8 cellular contexts compared by ENCODE assay signal in genomic region chr9:110126457-110126856, GRCh38.
DNase-seq lines count a peak whose midpoint lies in the region; ATAC-seq, FAIRE-seq and TF ChIP-seq lines count a peak whose summit lies in the region.

No MANE protein-coding gene starts in this region.

- dilution Hi-C loops in endothelial cell of umbilical vein (cut with MboI; ENCODE audit: extremely low pct_ligation_motif_present, low sequenced_read_pairs): no loop called here

- H3K79me2 ChIP-seq in endothelial cell of umbilical vein (ENCODE audit: control insufficient read depth, insufficient read depth, low read length) (peaks cover 99% of the 10 kb centered on the region), parathyroid adenoma (peaks cover 4% of the 10 kb centered on the region)

- H3K36me3 ChIP-seq in CD8-positive, alpha-beta T cell (ENCODE audit: insufficient read depth, low read length): no peaks in the 10 kb centered on the region
- H3K36me3 ChIP-seq in Peyer's patch (no peaks in the 10 kb centered on the region), endothelial cell of umbilical vein (ENCODE audit: control insufficient read depth in 2 of 2, extremely low read depth in 1 of 2, insufficient read depth in 2 of 2, low read length in 2 of 2) (no peaks in the 10 kb centered on the region), parathyroid adenoma (ENCODE audit: control insufficient read depth, insufficient read depth, low read length) (no peaks in the 10 kb centered on the region)

- no peak for TF ChIP-seq CTCF in CD8-positive, alpha-beta T cell (IDR thresholded peaks at IDR 0.05)
- TF ChIP-seq CTCF in Peyer's patch (IDR thresholded peaks at IDR 0.05) (no peak), endothelial cell of umbilical vein (IDR thresholded peaks at IDR 0.05; ENCODE audit: extremely low read depth in 1 of 2, insufficient read depth in 1 of 2, low read depth in 1 of 2, low read length in 2 of 2) (no peak), parathyroid adenoma (IDR thresholded peaks at IDR 0.05) (no peak)

- H3K36me3 Mint-ChIP-seq in CD8-positive, alpha-beta T cell: no peaks in the 10 kb centered on the region

- H3K4me3 Mint-ChIP-seq in CD8-positive, alpha-beta T cell: peak overlapping the region; percentile 54

- H3K4me2 ChIP-seq in endothelial cell of umbilical vein (ENCODE audit: insufficient read depth, low read length): peak overlapping the region; percentile 48
- peak overlapping the region; percentile 7 for H3K4me2 ChIP-seq in parathyroid adenoma (ENCODE audit: low read length)

- no peaks in the 10 kb centered on the region for H3K27me3 ChIP-seq in CD8-positive, alpha-beta T cell (ENCODE audit: insufficient read depth, low read length)
- H3K27me3 ChIP-seq in Peyer's patch (no peaks in the 10 kb centered on the region), endothelial cell of umbilical vein (ENCODE audit: control insufficient read depth in 2 of 2, insufficient read depth in 2 of 2, low read length in 2 of 2) (no peaks in the 10 kb centered on the region), parathyroid adenoma (ENCODE audit: control insufficient read depth, insufficient read depth, low read length) (no peaks in the 10 kb centered on the region)

- no peak overlapping the region for H3K27ac ChIP-seq in CD8-positive, alpha-beta T cell (ENCODE audit: low read depth, low read length)
- peak overlapping the region; percentile 57 to 83 (median 71) for H3K27ac ChIP-seq in Peyer's patch
- peak overlapping the region; percentile 79 for H3K27ac ChIP-seq in endothelial cell of umbilical vein (ENCODE audit: insufficient read depth, low read depth, low read length)
- H3K27ac ChIP-seq in parathyroid adenoma: peak overlapping the region; percentile 72

- H3K4me1 Mint-ChIP-seq in CD8-positive, alpha-beta T cell (ENCODE audit: low read depth): peaks cover 19% of the 10 kb centered on the region

- H3K4me3 ChIP-seq in CD8-positive, alpha-beta T cell (ENCODE audit: low read depth, low read length): no peak overlapping the region
- H3K4me3 ChIP-seq in Peyer's patch (peak overlapping the region in 2 of 4 donors; percentile 13 to 32), endothelial cell of umbilical vein (replicated peaks in 1 of 3; ENCODE audit: insufficient read depth in 1 of 3, low read depth in 1 of 3, low read length in 3 of 3) (peak overlapping the region in 1 of 3 experiments; percentile 3), parathyroid adenoma (ENCODE audit: low read depth, low read length) (no peak overlapping the region)

- H3K9me1 ChIP-seq in endothelial cell of umbilical vein (replicated peaks; ENCODE audit: control insufficient read depth, extremely low read depth, insufficient read depth, low read length): no peaks in the 10 kb centered on the region

- no peaks in the 10 kb centered on the region for H3K9me3 Mint-ChIP-seq in CD8-positive, alpha-beta T cell

- POLR2A ChIA-PET in CD8-positive, alpha-beta T cell (lab: Charles Lee): no interaction called here
- POLR2A ChIA-PET in endothelial cell of umbilical vein (lab: Charles Lee): no interaction called here
- POLR2A ChIA-PET in HEK293T (lab: Yijun Ruan, JAX): no interaction called here

- CTCF ChIA-PET in CD8-positive, alpha-beta T cell (lab: Charles Lee): interaction anchor here (1.1 kb wide), 1 partner anchor 16 kb away, joined by 3 read pairs; no protein-coding TSS in a partner anchor
- CTCF ChIA-PET in endothelial cell of umbilical vein (lab: Charles Lee) (interaction anchor here (0.8 to 2.7 kb wide), 11 partner anchors 9 to 223 kb away, joined by 3 to 21 read pairs (median 6); no protein-coding TSS in a partner anchor), HEK293T (lab: Yijun Ruan, JAX) (interaction anchor here (0.6 to 2.2 kb wide), 2 partner anchors 17 to 603 kb away, joined by 3 to 6 read pairs; no protein-coding TSS in a partner anchor)

- H2AFZ ChIP-seq in endothelial cell of umbilical vein (ENCODE audit: low read depth, low read length) (no peak overlapping the region), parathyroid adenoma (no peak overlapping the region)

- ATAC-seq in CD8-positive, alpha-beta T cell: no peak
- no peak for ATAC-seq in GM18861 (IDR thresholded peaks at IDR 0.05; ENCODE audit: unreplicated experiment)

- DNase-seq in CD8-positive, alpha-beta T cell: no peak
- DNase-seq in Peyer's patch (no peak), endothelial cell of umbilical vein (ENCODE audit: low read depth, low spot score) (peak; percentile 75), A172 (ENCODE audit: low spot score) (no peak), NCI-H82 treated with DMSO at 0.1 percent for 48 hours (lab: John Stamatoyannopoulos, UW; ENCODE audit: unreplicated experiment) (no peak), HEK293T (ENCODE audit: extremely low spot score) (no peak)

- H3K9ac ChIP-seq in endothelial cell of umbilical vein (replicated peaks; ENCODE audit: extremely low read depth, insufficient read depth, low read length) (peak overlapping the region; percentile 61), parathyroid adenoma (no peak overlapping the region)

- BruUV-seq in endothelial cell of umbilical vein (replicated peaks; lab: Mats Ljungman, UMichigan): no TSS peak

- H4K20me1 ChIP-seq in endothelial cell of umbilical vein (replicated peaks; ENCODE audit: control insufficient read depth, extremely low read depth, insufficient read depth, low read length): peaks cover 3% of the 10 kb centered on the region

- intact Hi-C loops in CD8-positive, alpha-beta T cell (cut with DNase I, micrococcal nuclease): no loop called here
- intact Hi-C loops in endothelial cell of umbilical vein (cut with micrococcal nuclease): loop anchor here (1.0 to 5.0 kb wide), 3 partner anchors 14 to 219 kb away; no protein-coding TSS in a partner anchor

- TF ChIP-seq POLR2A in Peyer's patch (IDR thresholded peaks at IDR 0.05) (no peak), endothelial cell of umbilical vein (IDR thresholded peaks at IDR 0.05; ENCODE audit: low read depth, low read length) (no peak)

- H3K4me1 ChIP-seq in CD8-positive, alpha-beta T cell (ENCODE audit: insufficient read depth, low read length): peaks cover 5% of the 10 kb centered on the region
- peaks cover 0 to 41% (median 2%) of the 10 kb centered on the region in 4 donors for H3K4me1 ChIP-seq in Peyer's patch
- H3K4me1 ChIP-seq in endothelial cell of umbilical vein (ENCODE audit: control insufficient read depth, extremely low read depth, insufficient read depth, low read length): peaks cover 71% of the 10 kb centered on the region
- peaks cover 17% of the 10 kb centered on the region for H3K4me1 ChIP-seq in parathyroid adenoma

- H3K9me3 ChIP-seq in CD8-positive, alpha-beta T cell (ENCODE audit: low read length): no peaks in the 10 kb centered on the region
- H3K9me3 ChIP-seq in Peyer's patch (no peaks in the 10 kb centered on the region), endothelial cell of umbilical vein (replicated peaks; ENCODE audit: control insufficient read depth, insufficient read depth, low read length) (no peaks in the 10 kb centered on the region), parathyroid adenoma (ENCODE audit: control insufficient read depth, low read length) (no peaks in the 10 kb centered on the region)

- H3K27me3 Mint-ChIP-seq in CD8-positive, alpha-beta T cell (ENCODE audit: low read depth): no peaks in the 10 kb centered on the region

- H3K27ac Mint-ChIP-seq in CD8-positive, alpha-beta T cell: peak overlapping the region; percentile 69

- FAIRE-seq in endothelial cell of umbilical vein (lab: Jason Lieb, UNC): no peak

TF ChIP-seq in endothelial cell of umbilical vein, 7 proteins besides CTCF, POLR2A, EP300 and RAD21:
- TF ChIP-seq FOS (IDR thresholded peaks at IDR 0.05; ENCODE audit: borderline replicate concordance, insufficient read depth, low read length): no peak
- no peak for TF ChIP-seq MAX (IDR thresholded peaks at IDR 0.05; ENCODE audit: insufficient read depth, insufficient read length)
- no peak for TF ChIP-seq JUN (IDR thresholded peaks at IDR 0.05; ENCODE audit: borderline replicate concordance, insufficient read depth, insufficient read length, low read depth)
- TF ChIP-seq EZH2 (IDR thresholded peaks at IDR 0.05; ENCODE audit: borderline replicate concordance, low read depth, low read length, severe bottlenecking): no peak
- TF ChIP-seq MYC (IDR thresholded peaks at IDR 0.05; ENCODE audit: low read depth, low read length): no peak
- TF ChIP-seq POLR2AphosphoS5 (IDR thresholded peaks at IDR 0.05; ENCODE audit: insufficient read depth, low read depth, low read length): no peak
- TF ChIP-seq GATA2 (IDR thresholded peaks at IDR 0.05; ENCODE audit: insufficient read depth, insufficient read length, low read depth, low read length): no peak

TF ChIP-seq in HEK293T, 16 proteins besides CTCF, POLR2A, EP300 and RAD21:
- TF ChIP-seq FOXM1 (IDR thresholded peaks at IDR 0.05; ENCODE audit: borderline replicate concordance): no peak
- TF ChIP-seq SP1 (IDR thresholded peaks at IDR 0.05): no peak
- no peak for TF ChIP-seq L3MBTL2 (conservative IDR thresholded peaks at IDR 0.05)
- TF ChIP-seq HDGF (IDR thresholded peaks at IDR 0.05; ENCODE audit: borderline replicate concordance): no peak
- no peak for TF ChIP-seq FOXK2 (IDR thresholded peaks at IDR 0.05)
- TF ChIP-seq, protein P1, sequence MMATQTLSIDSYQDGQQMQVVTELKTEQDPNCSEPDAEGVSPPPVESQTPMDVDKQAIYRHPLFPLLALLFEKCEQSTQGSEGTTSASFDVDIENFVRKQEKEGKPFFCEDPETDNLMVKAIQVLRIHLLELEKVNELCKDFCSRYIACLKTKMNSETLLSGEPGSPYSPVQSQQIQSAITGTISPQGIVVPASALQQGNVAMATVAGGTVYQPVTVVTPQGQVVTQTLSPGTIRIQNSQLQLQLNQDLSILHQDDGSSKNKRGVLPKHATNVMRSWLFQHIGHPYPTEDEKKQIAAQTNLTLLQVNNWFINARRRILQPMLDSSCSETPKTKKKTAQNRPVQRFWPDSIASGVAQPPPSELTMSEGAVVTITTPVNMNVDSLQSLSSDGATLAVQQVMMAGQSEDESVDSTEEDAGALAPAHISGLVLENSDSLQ (IDR thresholded peaks at IDR 0.05): no peak
- no peak for TF ChIP-seq ZNF384 (IDR thresholded peaks at IDR 0.05)
